ENCODE assay signal across 24 cellular contexts in genomic region chr18:64972545-64972944, GRCh38.
DNase-seq lines count a peak whose midpoint lies in the region; ATAC-seq and TF ChIP-seq lines count a peak whose summit lies in the region.
"Had no signal": no experiment of that assay in that cellular context is flagged by ENCODE, and none has a peak within 500 bp of the region (broad histone marks: within the 10 kb centered on the region; RNA-seq: fewer than 3 reads in every experiment).

No MANE protein-coding gene starts in this region.

- CTCF ChIA-PET in A673 (lab: Charles Lee) = no interaction called here

- H3K4me1 ChIP-seq in A673 (ENCODE audit: insufficient read depth, low read length, poor library complexity, severe bottlenecking) = peaks cover 27% of the 10 kb centered on the region
- H3K4me1 ChIP-seq: esophagus squamous epithelium, gastrocnemius medialis, SJCRH30, uterus had no signal

- TF ChIP-seq CTCF in A673 (conservative IDR thresholded peaks at IDR 0.05; ENCODE audit: low read depth, low read length) = no peak

- ATAC-seq in SK-N-SH treated with all-trans-retinoic acid at 6 μM for 48 hours = peak; percentile 98
- ATAC-seq in HG02798 (IDR thresholded peaks at IDR 0.05; ENCODE audit: poor library complexity, unreplicated experiment) = no peak
- ATAC-seq in GM19023 (IDR thresholded peaks at IDR 0.05; ENCODE audit: unreplicated experiment) = no peak
- ATAC-seq in GM18870 (IDR thresholded peaks at IDR 0.05; ENCODE audit: unreplicated experiment) = no peak
- ATAC-seq: activated CD4-positive, alpha-beta T cell treated with anti-CD3 and anti-CD28 coated beads for 36 hours; activated CD8-positive, alpha-beta T cell treated with anti-CD3 and anti-CD28 coated beads, Interleukin-2, amount 10 ng/mL, durations not matched to agents 7 days and 5 days; activated naive CD4-positive, alpha-beta T cell treated with anti-CD3 and anti-CD28 coated beads, Interleukin-2, amount 50 U/mL, for 72 hours; gastrocnemius medialis; left colon had no signal

- DNase-seq in A673 (ENCODE audit: low spot score) = peak; percentile 79
- DNase-seq in D341Med (ENCODE audit: low spot score) = peak; percentile 30
- DNase-seq in kidney glomerular epithelial cell (lab: John Stamatoyannopoulos, UW) = peak; percentile 20
- DNase-seq: activated CD4-positive, alpha-beta T cell treated with anti-CD3 and anti-CD28 coated beads for 36 hours; activated CD8-positive, alpha-beta T cell treated with anti-CD3 and anti-CD28 coated beads, Interleukin-2, amount 10 ng/mL, durations not matched to agents 7 days and 5 days; anterior cingulate cortex; CD4-positive, alpha-beta T cell; central memory CD4-positive, alpha-beta T cell; esophagus squamous epithelium; gastrocnemius medialis; H7; left colon; NCI-H1092 treated with DMSO at 0.1 percent for 48 hours; NCI-H2029 treated with DMSO at 0.1 percent for 48 hours; NCI-H510A; SJCRH30; stimulated activated naive CD4-positive, alpha-beta T cell; uterus had no signal

- POLR2A ChIA-PET in A673 (lab: Charles Lee; ENCODE audit: low non-redundant PET) = no interaction called here

- no TSS peak for BruUV-seq in A673 (replicated peaks; lab: Mats Ljungman, UMichigan)

- no peaks in the 10 kb centered on the region for H3K36me3 ChIP-seq in A673 (ENCODE audit: insufficient read depth, low read length, poor library complexity, severe bottlenecking)
- H3K36me3 ChIP-seq: esophagus squamous epithelium, gastrocnemius medialis, neutrophil, SJCRH30, uterus had no signal

- H3K9me3 ChIP-seq in A673 (ENCODE audit: low read depth, low read length, poor library complexity, severe bottlenecking) = no peaks in the 10 kb centered on the region
- H3K9me3 ChIP-seq: esophagus squamous epithelium, gastrocnemius medialis, neutrophil, SJCRH30, uterus had no signal

- H3K4me3 ChIP-seq in A673 (ENCODE audit: low read depth, low read length, poor library complexity, severe bottlenecking) = no peak overlapping the region
- H3K4me3 ChIP-seq: esophagus squamous epithelium, gastrocnemius medialis, SJCRH30, uterus had no signal

- intact Hi-C loops in A673 (cut with micrococcal nuclease; ENCODE audit: unreplicated experiment) = no loop called here

- H3K27ac ChIP-seq in A673 (ENCODE audit: low read depth, low read length, poor library complexity, severe bottlenecking) = no peak overlapping the region
- H3K27ac ChIP-seq: esophagus squamous epithelium, gastrocnemius medialis, neutrophil, SJCRH30, uterus had no signal

- no peaks in the 10 kb centered on the region for H3K27me3 ChIP-seq in A673 (replicated peaks; ENCODE audit: insufficient read depth, low read depth, low read length, poor library complexity)
- H3K27me3 ChIP-seq: esophagus squamous epithelium, gastrocnemius medialis, neutrophil, SJCRH30, uterus had no signal

TF ChIP-seq in SK-N-SH treated with all-trans-retinoic acid at 6 μM for 48 hours, 23 proteins besides CTCF, POLR2A, EP300 and RAD21:
- peak; percentile 93 for TF ChIP-seq GLIS3 (CRISPR knock-in tag; IDR thresholded peaks at IDR 0.05)
- TF ChIP-seq RARB (CRISPR knock-in tag; IDR thresholded peaks at IDR 0.05) = no peak
- TF ChIP-seq CREB5 (CRISPR knock-in tag; IDR thresholded peaks at IDR 0.05; ENCODE audit: low read depth) = peak; percentile 93
- TF ChIP-seq CSDC2 (CRISPR knock-in tag; IDR thresholded peaks at IDR 0.05) = peak; percentile 33; the same call in 1 of the 2 replicates
- peak; percentile 99 for TF ChIP-seq ISL1 (CRISPR knock-in tag; IDR thresholded peaks at IDR 0.05)
- TF ChIP-seq ZC3H10 (CRISPR knock-in tag; IDR thresholded peaks at IDR 0.05) = peak; percentile 38; the same call in 1 of the 2 replicates
- peak; percentile 85 for TF ChIP-seq TCF4 (CRISPR knock-in tag; IDR thresholded peaks at IDR 0.05; ENCODE audit: borderline replicate concordance)
- TF ChIP-seq PATZ1 (CRISPR knock-in tag; IDR thresholded peaks at IDR 0.05; ENCODE audit: borderline replicate concordance) = peak; percentile 95
- peak; percentile 67 for TF ChIP-seq ESRRG (CRISPR knock-in tag; IDR thresholded peaks at IDR 0.05)
- 0 out of 2 replicates have a peak, but pooled peaks have one; percentile 5 for TF ChIP-seq ZNF565 (CRISPR knock-in tag; conservative IDR thresholded peaks at IDR 0.05; ENCODE audit: low read depth)
- TF ChIP-seq ZFP3 (CRISPR knock-in tag; IDR thresholded peaks at IDR 0.05) = peak; percentile 72
- no peak for TF ChIP-seq OSR1 (CRISPR knock-in tag; IDR thresholded peaks at IDR 0.05)
- TF ChIP-seq ZFP30 (CRISPR knock-in tag; IDR thresholded peaks at IDR 0.05) = no peak
- TF ChIP-seq, protein P1, sequence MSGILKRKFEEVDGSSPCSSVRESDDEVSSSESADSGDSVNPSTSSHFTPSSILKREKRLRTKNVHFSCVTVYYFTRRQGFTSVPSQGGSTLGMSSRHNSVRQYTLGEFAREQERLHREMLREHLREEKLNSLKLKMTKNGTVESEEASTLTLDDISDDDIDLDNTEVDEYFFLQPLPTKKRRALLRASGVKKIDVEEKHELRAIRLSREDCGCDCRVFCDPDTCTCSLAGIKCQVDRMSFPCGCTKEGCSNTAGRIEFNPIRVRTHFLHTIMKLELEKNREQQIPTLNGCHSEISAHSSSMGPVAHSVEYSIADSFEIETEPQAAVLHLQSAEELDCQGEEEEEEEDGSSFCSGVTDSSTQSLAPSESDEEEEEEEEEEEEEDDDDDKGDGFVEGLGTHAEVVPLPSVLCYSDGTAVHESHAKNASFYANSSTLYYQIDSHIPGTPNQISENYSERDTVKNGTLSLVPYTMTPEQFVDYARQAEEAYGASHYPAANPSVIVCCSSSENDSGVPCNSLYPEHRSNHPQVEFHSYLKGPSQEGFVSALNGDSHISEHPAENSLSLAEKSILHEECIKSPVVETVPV (CRISPR knock-in tag; IDR thresholded peaks at IDR 0.05) = peak; percentile 86
- 0 out of 2 replicates have a peak, but pooled peaks have one; percentile 52 for TF ChIP-seq SNAI2 (CRISPR knock-in tag; IDR thresholded peaks at IDR 0.05)
- no peak for TF ChIP-seq ARNTL (CRISPR knock-in tag; IDR thresholded peaks at IDR 0.05; ENCODE audit: borderline replicate concordance, low read depth)

Comparison
In these comparisons a context has a peak if more than half of its experiments do, and no peak if none do; other contexts are left out.
1. DNase-seq: peak in every context shown above with its lines; median percentile 79 in A673; 30 in D341Med; 20 in kidney glomerular epithelial cell.